ENCODE assay signal across 8 cellular contexts in the genomic region with DNA sequence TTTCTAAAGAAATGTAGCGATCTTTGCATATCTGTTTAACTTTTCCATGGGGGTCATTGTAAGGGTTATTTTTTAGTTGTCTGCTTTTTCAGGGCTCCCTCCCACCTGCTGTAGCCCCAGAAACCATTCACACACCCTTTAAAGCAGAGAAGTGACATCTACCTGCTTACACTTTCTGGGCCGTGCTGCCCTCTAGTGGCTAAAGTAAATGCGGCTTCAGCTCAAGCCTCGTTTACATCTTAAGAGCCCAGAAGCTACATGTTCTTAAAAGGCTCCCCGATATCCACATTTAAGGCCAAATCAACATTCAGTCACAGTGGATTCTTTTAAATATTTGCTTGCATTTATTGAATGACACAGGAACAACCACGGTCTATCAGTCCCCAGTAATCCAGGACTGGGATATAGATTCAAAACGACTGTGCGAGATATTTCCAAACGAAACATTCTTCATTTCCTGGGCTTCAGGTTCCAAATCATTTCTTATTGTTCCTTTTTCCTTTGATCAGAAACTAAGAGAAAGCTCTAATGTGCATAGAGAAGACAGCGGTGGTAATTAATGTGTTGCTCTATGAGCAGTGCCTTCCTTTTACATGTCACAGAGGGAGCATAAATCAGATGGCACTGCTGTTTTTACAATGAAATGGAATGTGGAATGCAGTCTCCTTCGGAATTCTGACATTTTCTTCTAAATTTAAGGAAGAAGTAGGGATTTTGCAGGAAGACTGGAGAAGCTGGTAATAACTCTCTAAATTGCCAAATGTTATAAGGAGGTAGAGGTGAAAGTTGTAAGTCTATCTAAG.
DNase-seq lines count a peak whose midpoint lies in the region; ATAC-seq and TF ChIP-seq lines count a peak whose summit lies in the region.

No MANE protein-coding gene starts in this region.

- intact Hi-C loops in activated T-helper 1 cell treated with anti-CD3 and anti-CD28 coated beads, Interleukin-12 subunit alpha, Interleukin-12 subunit beta, Interleukin-2, Interleukin-4 antibody, amounts not matched to agents 30 ng/mL and 10 ng/mL and 1 ng/mL, durations not matched to agents 14 hours and 24 hours and 36 hours (cut with micrococcal nuclease): loop anchor here (1.0 to 2.0 kb wide), 2 partner anchors 283 to 989 kb away; no protein-coding TSS in a partner anchor

- no peaks in the 10 kb centered on the region for H3K36me3 Mint-ChIP-seq in activated T-helper 1 cell treated with anti-CD3 and anti-CD28 coated beads, Interleukin-12 subunit alpha, Interleukin-12 subunit beta, Interleukin-2, Interleukin-4 antibody, amounts not matched to agents 30 ng/mL and 10 ng/mL and 1 ng/mL, durations not matched to agents 14 hours and 24 hours and 36 hours (ENCODE audit: low read depth)
- H3K36me3 Mint-ChIP-seq in osteocyte (ENCODE audit: unreplicated experiment): no peaks in the 10 kb centered on the region

- TF ChIP-seq POLR2A in Peyer's patch (IDR thresholded peaks at IDR 0.05): no peak
- TF ChIP-seq POLR2A in tibial nerve (IDR thresholded peaks at IDR 0.05): no peak

- H3K4me3 Mint-ChIP-seq in activated T-helper 1 cell treated with anti-CD3 and anti-CD28 coated beads, Interleukin-12 subunit alpha, Interleukin-12 subunit beta, Interleukin-2, Interleukin-4 antibody, amounts not matched to agents 30 ng/mL and 10 ng/mL and 1 ng/mL, durations not matched to agents 14 hours and 24 hours and 36 hours: no peak overlapping the region
- no peak overlapping the region for H3K4me3 Mint-ChIP-seq in osteocyte (ENCODE audit: unreplicated experiment)

- no peaks in the 10 kb centered on the region for H3K27me3 ChIP-seq in Peyer's patch
- peaks cover 0 to under 1% of the 10 kb centered on the region in 2 donors for H3K27me3 ChIP-seq in tibial nerve

- no peaks in the 10 kb centered on the region for H3K9me3 ChIP-seq in Peyer's patch
- no peaks in the 10 kb centered on the region for H3K9me3 ChIP-seq in tibial nerve

- H3K27ac Mint-ChIP-seq in activated T-helper 1 cell treated with anti-CD3 and anti-CD28 coated beads, Interleukin-12 subunit alpha, Interleukin-12 subunit beta, Interleukin-2, Interleukin-4 antibody, amounts not matched to agents 30 ng/mL and 10 ng/mL and 1 ng/mL, durations not matched to agents 14 hours and 24 hours and 36 hours: no peak overlapping the region
- H3K27ac Mint-ChIP-seq in osteocyte (ENCODE audit: unreplicated experiment): no peak overlapping the region

- H3K4me1 Mint-ChIP-seq in activated T-helper 1 cell treated with anti-CD3 and anti-CD28 coated beads, Interleukin-12 subunit alpha, Interleukin-12 subunit beta, Interleukin-2, Interleukin-4 antibody, amounts not matched to agents 30 ng/mL and 10 ng/mL and 1 ng/mL, durations not matched to agents 14 hours and 24 hours and 36 hours (ENCODE audit: low read depth): no peaks in the 10 kb centered on the region
- no peaks in the 10 kb centered on the region for H3K4me1 Mint-ChIP-seq in osteocyte (ENCODE audit: unreplicated experiment)

- peak; percentile 87 for ATAC-seq in GM21528 (IDR thresholded peaks at IDR 0.05; ENCODE audit: low FRiP score, unreplicated experiment)

- DNase-seq in EH (ENCODE audit: low read depth): peak; percentile 63
- DNase-seq in Peyer's patch: peak; percentile 37 to 89 (median 67)
- DNase-seq in activated T-helper 1 cell treated with anti-CD3 and anti-CD28 coated beads, Interleukin-12 subunit alpha, Interleukin-12 subunit beta, Interleukin-2, Interleukin-4 antibody, amounts not matched to agents 30 ng/mL and 10 ng/mL and 1 ng/mL, durations not matched to agents 14 hours and 24 hours and 36 hours (ENCODE audit: low spot score): peak; percentile 34
- DNase-seq in fibroblast of villous mesenchyme (ENCODE audit: low read depth): peak; percentile 72
- DNase-seq in osteocyte (ENCODE audit: extremely low spot score, unreplicated experiment): no peak
- DNase-seq in tibial nerve (ENCODE audit: low spot score in 2 of 2): peak; percentile 58 to 80

- no peak overlapping the region for H3K27ac ChIP-seq in Peyer's patch
- no peak overlapping the region for H3K27ac ChIP-seq in tibial nerve

- H3K27me3 Mint-ChIP-seq in activated T-helper 1 cell treated with anti-CD3 and anti-CD28 coated beads, Interleukin-12 subunit alpha, Interleukin-12 subunit beta, Interleukin-2, Interleukin-4 antibody, amounts not matched to agents 30 ng/mL and 10 ng/mL and 1 ng/mL, durations not matched to agents 14 hours and 24 hours and 36 hours (ENCODE audit: insufficient read depth): peaks cover under 1% of the 10 kb centered on the region
- H3K27me3 Mint-ChIP-seq in osteocyte (ENCODE audit: unreplicated experiment): peaks cover 12% of the 10 kb centered on the region

- TF ChIP-seq EP300 in Ishikawa (IDR thresholded peaks at IDR 0.05; ENCODE audit: borderline replicate concordance): no peak
- no peak for TF ChIP-seq EP300 in tibial nerve (IDR thresholded peaks at IDR 0.05)

- H3K36me3 ChIP-seq in Peyer's patch: no peaks in the 10 kb centered on the region
- no peaks in the 10 kb centered on the region for H3K36me3 ChIP-seq in tibial nerve

- peaks cover 0 to 9% (median 0%) of the 10 kb centered on the region in 4 donors for H3K4me1 ChIP-seq in Peyer's patch
- H3K4me1 ChIP-seq in tibial nerve: peaks cover 0 to 2% (median 0%) of the 10 kb centered on the region in 4 donors

- H3K4me3 ChIP-seq in Peyer's patch (no peak overlapping the region), fibroblast of villous mesenchyme (ENCODE audit: low read depth, low read length) (no peak overlapping the region), tibial nerve (no peak overlapping the region)

- H3K9me3 Mint-ChIP-seq in activated T-helper 1 cell treated with anti-CD3 and anti-CD28 coated beads, Interleukin-12 subunit alpha, Interleukin-12 subunit beta, Interleukin-2, Interleukin-4 antibody, amounts not matched to agents 30 ng/mL and 10 ng/mL and 1 ng/mL, durations not matched to agents 14 hours and 24 hours and 36 hours: no peaks in the 10 kb centered on the region
- H3K9me3 Mint-ChIP-seq in osteocyte (ENCODE audit: unreplicated experiment): no peaks in the 10 kb centered on the region

- TF ChIP-seq CTCF in Peyer's patch (IDR thresholded peaks at IDR 0.05) (peak; percentile 49 to 88 (median 84)), fibroblast of villous mesenchyme (IDR thresholded peaks at IDR 0.05; ENCODE audit: insufficient read depth, low read depth, low read length) (peak; percentile 96), osteocyte (IDR thresholded peaks at IDR 0.05) (peak; percentile 91), tibial nerve (IDR thresholded peaks at IDR 0.05) (peak; percentile 48 to 84 (median 77))

- 26 to 27% methylated on average over 11 of the region's 11 CpGs for WGBS in tibial nerve, 2 donors

- TF ChIP-seq RAD21 in Ishikawa (IDR thresholded peaks at IDR 0.05; ENCODE audit: low read depth): peak; percentile 86

TF ChIP-seq in Ishikawa, 13 proteins besides CTCF, POLR2A, EP300 and RAD21:
- no peak for TF ChIP-seq EGR1 (IDR thresholded peaks at IDR 0.05)
- TF ChIP-seq YY1 (IDR thresholded peaks at IDR 0.05; ENCODE audit: low read depth): no peak
- TF ChIP-seq FOXM1 (IDR thresholded peaks at IDR 0.05; ENCODE audit: borderline replicate concordance, low read depth): no peak
- TF ChIP-seq TCF12 (IDR thresholded peaks at IDR 0.05; ENCODE audit: low read depth): no peak
- no peak for TF ChIP-seq NFIC (IDR thresholded peaks at IDR 0.05)
- no peak for TF ChIP-seq MAX (IDR thresholded peaks at IDR 0.05)
- TF ChIP-seq TAF1 (IDR thresholded peaks at IDR 0.05; ENCODE audit: low read depth): no peak
- TF ChIP-seq REST (IDR thresholded peaks at IDR 0.05; ENCODE audit: low read depth): no peak
- no peak for TF ChIP-seq CEBPB (IDR thresholded peaks at IDR 0.05)
